Comparison of ENCODE assay signal across 11 cellular contexts in the genomic region with DNA sequence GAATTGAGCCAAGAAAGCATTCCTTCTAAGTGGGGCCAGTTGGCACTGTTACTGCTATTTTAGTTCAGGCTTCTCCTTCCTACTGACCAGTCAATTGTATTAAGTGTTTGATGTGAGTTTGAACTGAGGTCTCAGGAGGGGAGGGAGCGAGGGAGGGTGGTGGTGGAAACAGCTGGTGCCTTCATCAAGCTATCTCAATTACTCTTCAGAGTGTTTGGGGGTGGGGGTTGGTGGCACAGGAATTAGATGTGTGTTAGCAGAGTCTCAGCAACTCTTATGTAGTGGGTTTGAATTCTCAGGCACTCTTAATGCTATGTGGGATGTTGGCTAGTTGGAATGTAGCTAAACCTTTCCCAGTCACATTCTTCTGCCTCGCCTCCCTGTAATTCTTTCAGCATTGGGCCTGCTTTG. TPM values are rescaled to one million over a fixed set of nuclear protein-coding genes. Genes with fewer than 3 reads are reported as not detected.
DNase-seq lines count a peak whose midpoint lies in the region; ATAC-seq and TF ChIP-seq lines count a peak whose summit lies in the region.
"Had no signal": no experiment of that assay in that cellular context is flagged by ENCODE, and none has a peak within 500 bp of the region (broad histone marks: within the 10 kb centered on the region; RNA-seq: fewer than 3 reads in every experiment).

No MANE protein-coding gene starts in this region.

- H3K27me3 Mint-ChIP-seq in Caco-2 (ENCODE audit: insufficient read depth, unreplicated experiment) (no peaks in the 10 kb centered on the region), glutamatergic neuron (ENCODE audit: unreplicated experiment) (peaks cover 9% of the 10 kb centered on the region)
- H3K27me3 Mint-ChIP-seq in activated T-helper 17 cell treated with anti-CD3 and anti-CD28 coated beads, Interleukin-2, amount 50 U/mL, for 72 hours: no peaks in the 10 kb centered on the region

- peaks cover 88% of the 10 kb centered on the region for H3K4me1 ChIP-seq in Caco-2

- no peak for TF ChIP-seq POLR2A in erythroblast (IDR thresholded peaks at IDR 0.05; ENCODE audit: low read length)

- no peaks in the 10 kb centered on the region for H3K9me3 Mint-ChIP-seq in Caco-2 (ENCODE audit: unreplicated experiment)
- H3K9me3 Mint-ChIP-seq in glutamatergic neuron (ENCODE audit: unreplicated experiment): no peaks in the 10 kb centered on the region
- no peaks in the 10 kb centered on the region for H3K9me3 Mint-ChIP-seq in activated T-helper 17 cell treated with anti-CD3 and anti-CD28 coated beads, Interleukin-2, amount 50 U/mL, for 72 hours

- no peaks in the 10 kb centered on the region for H3K27me3 ChIP-seq in Caco-2 (replicated peaks; ENCODE audit: control insufficient read depth, insufficient read depth, low read length)

- DNase-seq in Caco-2 (no peak), glutamatergic neuron (peak; percentile 45), renal cortical epithelial cell (ENCODE audit: low read depth) (peak; percentile 79), NCI-H2196 (lab: John Stamatoyannopoulos, UW; ENCODE audit: unreplicated experiment) (no peak), erythroblast (lab: John Stamatoyannopoulos, UW) (no peak)
- DNase-seq: DMS53; foreskin melanocyte; stimulated activated CD4-positive, alpha-beta T cell treated with anti-CD3 and anti-CD28 coated beads, Interleukin-4, amount 100 ng/mL, for 1 hour had no signal

- TF ChIP-seq CTCF in Caco-2 (IDR thresholded peaks at IDR 0.05; ENCODE audit: insufficient read depth in 1 of 2, low read depth in 1 of 2, low read length in 1 of 2, severe bottlenecking in 1 of 2, unreplicated experiment in 1 of 2) (no peak), VCaP (conservative IDR thresholded peaks at IDR 0.05) (no peak), glutamatergic neuron (IDR thresholded peaks at IDR 0.05; ENCODE audit: partially characterized antibody, unreplicated experiment) (no peak)

- peak overlapping the region; percentile 94 for H3K27ac Mint-ChIP-seq in Caco-2 (ENCODE audit: unreplicated experiment)
- H3K27ac Mint-ChIP-seq in glutamatergic neuron (ENCODE audit: unreplicated experiment): peak overlapping the region; percentile 90
- no peak overlapping the region for H3K27ac Mint-ChIP-seq in activated T-helper 17 cell treated with anti-CD3 and anti-CD28 coated beads, Interleukin-2, amount 50 U/mL, for 72 hours

- H3K36me3 Mint-ChIP-seq in Caco-2 (ENCODE audit: insufficient read depth, unreplicated experiment) (peaks cover 31% of the 10 kb centered on the region), glutamatergic neuron (ENCODE audit: unreplicated experiment) (no peaks in the 10 kb centered on the region)
- no peaks in the 10 kb centered on the region for H3K36me3 Mint-ChIP-seq in activated T-helper 17 cell treated with anti-CD3 and anti-CD28 coated beads, Interleukin-2, amount 50 U/mL, for 72 hours (ENCODE audit: low read depth)

- no peaks in the 10 kb centered on the region for H3K9me3 ChIP-seq in Caco-2

- no TSS peak for BruUV-seq in Caco-2 (replicated peaks; lab: Mats Ljungman, UMichigan)

- H3K4me3 Mint-ChIP-seq in Caco-2 (ENCODE audit: unreplicated experiment) (peak overlapping the region; percentile 54), glutamatergic neuron (ENCODE audit: unreplicated experiment) (peak overlapping the region; percentile 82)
- no peak overlapping the region for H3K4me3 Mint-ChIP-seq in activated T-helper 17 cell treated with anti-CD3 and anti-CD28 coated beads, Interleukin-2, amount 50 U/mL, for 72 hours

- CTCF ChIA-PET in Caco-2 (lab: Charles Lee): interaction anchor here (1.6 to 4.6 kb wide), 3 partner anchors 11 to 24 kb away, joined by 4 to 54 read pairs (median 5); a partner anchor contains a TSS

- H3K4me1 Mint-ChIP-seq in Caco-2 (ENCODE audit: low read depth, unreplicated experiment) (peaks cover 81% of the 10 kb centered on the region), glutamatergic neuron (ENCODE audit: low read depth, unreplicated experiment) (peaks cover 71% of the 10 kb centered on the region)
- no peaks in the 10 kb centered on the region for H3K4me1 Mint-ChIP-seq in activated T-helper 17 cell treated with anti-CD3 and anti-CD28 coated beads, Interleukin-2, amount 50 U/mL, for 72 hours

- ATAC-seq in GM21423 (IDR thresholded peaks at IDR 0.05; ENCODE audit: unreplicated experiment): no peak
- ATAC-seq in activated T-helper 17 cell treated with anti-CD3 and anti-CD28 coated beads, Interleukin-2, amount 50 U/mL, for 72 hours (replicated peaks): no peak

- H3K36me3 ChIP-seq in Caco-2 (ENCODE audit: control insufficient read depth, insufficient read depth, low read length): no peaks in the 10 kb centered on the region

- peak overlapping the region; percentile 92 for H3K27ac ChIP-seq in VCaP

- intact Hi-C loops in Caco-2 (cut with micrococcal nuclease; ENCODE audit: unreplicated experiment): loop anchor here (5.0 kb wide), 1 partner anchor 801 kb away; a partner anchor contains a TSS

- POLR2A ChIA-PET in Caco-2 (lab: Charles Lee): interaction anchor here (1.4 kb wide), 1 partner anchor 9 kb away, joined by 3 read pairs; no protein-coding TSS in a partner anchor

- no peak overlapping the region for H3K4me3 ChIP-seq in Caco-2 (ENCODE audit: low read depth, low read length)

RNA-seq across cellular contexts. Expression of a gene that starts 14.5 kb away (rescaled TPM):
- 223 and 225 TPM in 2 replicates for total RNA-seq in Caco-2 (2022)
- total RNA-seq in glutamatergic neuron (ENCODE audit: unreplicated experiment): 344 TPM
- total RNA-seq in renal cortical epithelial cell: 157 and 260 TPM in 2 replicates
- 10 to 100 TPM in 1 of 2 donors, 1 to 10 TPM in 1; 4.6 to 12.5 TPM for total RNA-seq in activated T-helper 17 cell treated with anti-CD3 and anti-CD28 coated beads, Interleukin-2, amount 50 U/mL, for 72 hours

RNA-seq across cellular contexts. Expression of a gene that starts 24.5 kb away (rescaled TPM):
- total RNA-seq in Caco-2 (2022) (not detected in 2 replicates), glutamatergic neuron (ENCODE audit: unreplicated experiment) (not detected), renal cortical epithelial cell (not detected in 2 replicates)
- total RNA-seq in activated T-helper 17 cell treated with anti-CD3 and anti-CD28 coated beads, Interleukin-2, amount 50 U/mL, for 72 hours: not detected

RNA-seq across cellular contexts. Expression of a gene that starts 34.8 kb away (rescaled TPM):
- total RNA-seq in Caco-2 (2022): 174 and 175 TPM in 2 replicates
- 98.8 TPM for total RNA-seq in glutamatergic neuron (ENCODE audit: unreplicated experiment)
- total RNA-seq in renal cortical epithelial cell: 48.1 and 94.8 TPM in 2 replicates
- 100 to 1,000 TPM; 149 to 175 TPM for total RNA-seq in activated T-helper 17 cell treated with anti-CD3 and anti-CD28 coated beads, Interleukin-2, amount 50 U/mL, for 72 hours

Comparison
In these comparisons a context has a peak if more than half of its experiments do, and no peak if none do; other contexts are left out.
1. DNase-seq: peak in glutamatergic neuron (single experiment) and renal cortical epithelial cell (single experiment); none in Caco-2 (0 of 2), NCI-H2196 (single experiment) and erythroblast (0 of 2).
2. RNA of a gene that starts 14.5 kb away (total RNA-seq): 344 TPM in glutamatergic neuron (single experiment), 157 to 260 TPM in renal cortical epithelial cell and 223 to 225 TPM in Caco-2; 4.6 to 12.5 TPM in activated T-helper 17 cell treated with anti-CD3 and anti-CD28 coated beads, Interleukin-2, amount 50 U/mL, for 72 hours; every median in the first group is over 10 times any median in the second.